In the genomic region with DNA sequence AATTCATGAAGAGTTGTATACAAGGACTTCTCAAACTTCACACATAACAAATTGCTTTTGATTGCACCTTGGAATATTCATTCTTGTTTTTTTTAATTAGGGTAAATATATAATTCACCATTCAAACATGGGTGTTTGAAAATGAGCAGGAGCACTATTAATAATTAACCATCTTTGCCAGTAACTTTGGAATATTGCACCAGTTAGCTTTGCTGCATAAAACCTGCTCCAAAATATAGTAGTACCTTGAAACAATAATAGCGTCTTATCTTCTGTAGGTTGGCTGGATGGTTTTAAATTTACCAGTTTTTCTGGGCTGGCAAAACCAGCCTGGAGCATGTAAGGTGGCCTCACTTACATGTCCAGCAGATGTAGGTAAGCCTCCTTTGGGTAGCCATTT, we compare ENCODE assay signal across 27 cellular contexts.
"Had no signal": no experiment of that assay in that cellular context is flagged by ENCODE, and none has a peak within 500 bp of the region (broad histone marks: within the 10 kb centered on the region; RNA-seq: fewer than 3 reads in every experiment).

No MANE protein-coding gene starts in this region.

- H3K27me3 ChIP-seq: adrenal gland, cardiac muscle cell, colonic mucosa, gastrocnemius medialis, sigmoid colon, tibial nerve had no signal

- FAIRE-seq: TTC549 had no signal

- H3K36me3 ChIP-seq: adrenal gland, cardiac muscle cell, colonic mucosa, gastrocnemius medialis, sigmoid colon, tibial nerve, WERI-Rb-1 had no signal

- H3K4me1 Mint-ChIP-seq: activated naive CD8-positive, alpha-beta T cell treated with anti-CD3 and anti-CD28 coated beads for 36 hours; brain; immature natural killer cell had no signal

- H3K4me1 ChIP-seq: adrenal gland, colonic mucosa, gastrocnemius medialis, sigmoid colon, tibial nerve had no signal

- H3K36me3 Mint-ChIP-seq: activated naive CD8-positive, alpha-beta T cell treated with anti-CD3 and anti-CD28 coated beads for 36 hours; brain; immature natural killer cell had no signal

- H3K27ac Mint-ChIP-seq: activated naive CD4-positive, alpha-beta T cell treated with anti-CD3 and anti-CD28 coated beads for 36 hours; activated naive CD8-positive, alpha-beta T cell treated with anti-CD3 and anti-CD28 coated beads for 36 hours; brain; immature natural killer cell had no signal

- H3K4me3 Mint-ChIP-seq: activated naive CD4-positive, alpha-beta T cell treated with anti-CD3 and anti-CD28 coated beads for 36 hours; activated naive CD8-positive, alpha-beta T cell treated with anti-CD3 and anti-CD28 coated beads for 36 hours; brain; immature natural killer cell had no signal

- H3K27ac ChIP-seq: adrenal gland, cardiac muscle cell, colonic mucosa, gastrocnemius medialis, sigmoid colon, tibial nerve, WERI-Rb-1 had no signal

- DNase-seq: activated CD4-positive, alpha-beta T cell treated with anti-CD3 and anti-CD28 coated beads for 48 hours; activated CD4-positive, alpha-beta T cell treated with anti-CD3 and anti-CD28 coated beads, Interleukin-2, amount 50 U/mL, for 48 hours; activated CD8-positive, alpha-beta memory T cell treated with anti-CD3 and anti-CD28 coated beads for 24 hours; activated effector memory CD4-positive, alpha-beta T cell treated with Interleukin-2 at 50 U/mL for 16 hours; activated naive CD4-positive, alpha-beta T cell treated with anti-CD3 and anti-CD28 coated beads for 36 hours; activated naive CD8-positive, alpha-beta T cell treated with anti-CD3 and anti-CD28 coated beads for 36 hours; adrenal gland; aorta; cerebellar nuclear complex; colonic mucosa; effector memory CD4-positive, alpha-beta T cell; gastrocnemius medialis; glutamatergic neuron; hypothalamus; immature natural killer cell; mesendoderm; nucleus accumbens; sigmoid colon; stimulated activated CD4-positive, alpha-beta T cell treated with anti-CD3 and anti-CD28 coated beads, Interleukin-15, amount 100 ng/mL, for 24 hours; stimulated activated CD4-positive, alpha-beta T cell treated with anti-CD3 and anti-CD28 coated beads, Interleukin-2, amount 100 ng/mL, for 24 hours; stimulated activated naive CD4-positive, alpha-beta T cell; WERI-Rb-1 had no signal

- H3K9me3 Mint-ChIP-seq: brain had no signal

- H3K9me3 ChIP-seq: adrenal gland, colonic mucosa, gastrocnemius medialis, sigmoid colon, tibial nerve had no signal

- H3K4me3 ChIP-seq: adrenal gland, cardiac muscle cell, colonic mucosa, gastrocnemius medialis, lung, sigmoid colon, tibial nerve had no signal

- H3K27me3 Mint-ChIP-seq: activated naive CD8-positive, alpha-beta T cell treated with anti-CD3 and anti-CD28 coated beads for 36 hours; brain had no signal
